ENCODE assay signal across 18 cellular contexts in genomic region chr18:74689251-74689650, GRCh38.
DNase-seq lines count a peak whose midpoint lies in the region; ATAC-seq, FAIRE-seq and TF ChIP-seq lines count a peak whose summit lies in the region.
"Had no signal": no experiment of that assay in that cellular context is flagged by ENCODE, and none has a peak within 500 bp of the region (broad histone marks: within the 10 kb centered on the region; RNA-seq: fewer than 3 reads in every experiment).

No MANE protein-coding gene starts in this region.

- TF ChIP-seq POLR2A in IMR-90 (IDR thresholded peaks at IDR 0.05; ENCODE audit: low read depth, low read length) (no peak), HepG2 (IDR thresholded peaks at IDR 0.05; ENCODE audit: insufficient read depth in 1 of 2, low read depth in 2 of 2, low read length in 2 of 2) (no peak)

- H3K4me2 ChIP-seq in IMR-90 (ENCODE audit: low read depth, low read length), result no peak overlapping the region
- no peak overlapping the region for H3K4me2 ChIP-seq in HepG2 (ENCODE audit: low read depth, low read length)

- no peak overlapping the region for H4K5ac ChIP-seq in IMR-90 (ENCODE audit: low read depth, low read length)

- dilution Hi-C loops in IMR-90 (cut with HindIII; ENCODE audit: low sequenced_read_pairs, unreplicated experiment), result no loop called here

- no peak overlapping the region for H4K91ac ChIP-seq in IMR-90 (ENCODE audit: insufficient read depth, low read depth, low read length)

- H3K4ac ChIP-seq in IMR-90 (ENCODE audit: low read depth, low read length), result no peak overlapping the region

- TF ChIP-seq EP300 in HepG2 (IDR thresholded peaks at IDR 0.05; ENCODE audit: low read depth in 2 of 2, low read length in 2 of 2), result no peak
- TF ChIP-seq EP300 in HepG2 (CRISPR knock-in tag; IDR thresholded peaks at IDR 0.05; ENCODE audit: borderline replicate concordance), result no peak

- TF ChIP-seq RAD21 in IMR-90 (IDR thresholded peaks at IDR 0.05; ENCODE audit: low read length), result no peak
- no peak for TF ChIP-seq RAD21 in HepG2 (CRISPR knock-in tag; IDR thresholded peaks at IDR 0.05)

- H3K14ac ChIP-seq in IMR-90 (replicated peaks; ENCODE audit: low read depth, low read length), result 0 out of 2 replicates have a peak overlapping the region, but pooled peaks have one; percentile 7

- POLR2A ChIA-PET in IMR-90 (lab: Charles Lee; ENCODE audit: unreplicated experiment), result no interaction called here
- POLR2A ChIA-PET in HepG2 (lab: Yijun Ruan, JAX), result no interaction called here

- H4K20me1 ChIP-seq in IMR-90 (ENCODE audit: insufficient read depth, low read length) (no peaks in the 10 kb centered on the region), HepG2 (ENCODE audit: insufficient read depth, low read length) (no peaks in the 10 kb centered on the region)

- in situ Hi-C loops in IMR-90 (cut with MboI; ENCODE audit: low sequenced_read_pairs), result no loop called here
- in situ Hi-C loops in HepG2 (cut with HindIII; ENCODE audit: extremely low pct_ligation_motif_present, low pct_unique_long_range_greater_than_20kb), result no loop called here

- H3K27ac ChIP-seq in IMR-90 (ENCODE audit: insufficient read depth, low read length) (no peak overlapping the region), HepG2 (ENCODE audit: extremely low read length, insufficient read depth, low read length) (no peak overlapping the region)
- H3K27ac ChIP-seq: left ventricle myocardium inferior had no signal

- H3K4me3 ChIP-seq in IMR-90 (ENCODE audit: insufficient read depth, low read depth, low read length), result no peak overlapping the region
- H3K4me3 ChIP-seq in choroid plexus epithelial cell (ENCODE audit: low read depth, low read length), result no peak overlapping the region
- H3K4me3 ChIP-seq in HepG2 (replicated peaks in 1 of 3; ENCODE audit: insufficient read depth in 1 of 3, low read depth in 2 of 3, low read length in 3 of 3), result no peak overlapping the region
- no peak overlapping the region for H3K4me3 ChIP-seq in BE2C (ENCODE audit: low read depth, low read length)
- H3K4me3 ChIP-seq: left ventricle myocardium inferior had no signal

- intact Hi-C loops in IMR-90 (cut with micrococcal nuclease) (no loop called here), HepG2 (cut with micrococcal nuclease; ENCODE audit: unreplicated experiment) (no loop called here)

- peaks cover 4% of the 10 kb centered on the region for H3K36me3 ChIP-seq in IMR-90 (ENCODE audit: control insufficient read depth, insufficient read depth, low read length)
- H3K36me3 ChIP-seq in HepG2 (replicated peaks in 1 of 2; ENCODE audit: control insufficient read depth in 1 of 2, insufficient read depth in 2 of 2, low read length in 2 of 2), result no peaks in the 10 kb centered on the region
- no peaks in the 10 kb centered on the region for H3K36me3 ChIP-seq in BE2C

- H2AK5ac ChIP-seq in IMR-90 (ENCODE audit: low read depth, low read length), result no peak overlapping the region

- H3K9ac ChIP-seq in IMR-90 (ENCODE audit: low read depth, low read length) (no peak overlapping the region), HepG2 (ENCODE audit: insufficient read depth, low read depth, low read length) (no peak overlapping the region)

- CTCF ChIA-PET in IMR-90 (lab: Yijun Ruan, JAX), result no interaction called here
- CTCF ChIA-PET in HepG2 (lab: Yijun Ruan, JAX; ENCODE audit: low intra/inter-chr PET ratio, low total read pairs), result no interaction called here

- no peak overlapping the region for H3K18ac ChIP-seq in IMR-90 (ENCODE audit: low read depth, low read length)

- H2BK120ac ChIP-seq in IMR-90 (ENCODE audit: low read depth, low read length), result no peak overlapping the region

- peaks cover 0 to 13% of the 10 kb centered on the region in 2 experiments; a peak in 2 of 4 replicates for H3K79me1 ChIP-seq in IMR-90 (ENCODE audit: low read depth in 1 of 2, low read length in 2 of 2)

- WGBS in IMR-90 (ENCODE audit: extremely low coverage in 2 of 2, insufficient read length in 1 of 2), 2 experiments, result no CpG with 5 or more reads among the region's 2 CpGs
- WGBS in HepG2 (ENCODE audit: low lambda C conversion rate), result 82% methylated on average over 2 of the region's 2 CpGs

- H3K9me3 ChIP-seq in IMR-90 (ENCODE audit: control insufficient read depth, insufficient read depth, low read length), result no peaks in the 10 kb centered on the region
- no peaks in the 10 kb centered on the region for H3K9me3 ChIP-seq in HepG2 (ENCODE audit: low read length)
- no peaks in the 10 kb centered on the region for H3K9me3 ChIP-seq in BE2C
- H3K9me3 ChIP-seq: left ventricle myocardium inferior had no signal

- H4K8ac ChIP-seq in IMR-90 (ENCODE audit: low read depth in 2 of 2, low read length in 2 of 2), result no peak overlapping the region

- no peaks in the 10 kb centered on the region for H3K79me2 ChIP-seq in HepG2 (ENCODE audit: insufficient read depth, low read length)

- TF ChIP-seq CTCF in AG09319 (IDR thresholded peaks at IDR 0.05; ENCODE audit: low read depth, low read length), result no peak
- no peak for TF ChIP-seq CTCF in IMR-90 (conservative IDR thresholded peaks at IDR 0.05; ENCODE audit: low read depth, low read length)
- TF ChIP-seq CTCF in choroid plexus epithelial cell (conservative IDR thresholded peaks at IDR 0.05; ENCODE audit: low read depth, low read length), result no peak
- TF ChIP-seq CTCF in HepG2 (CRISPR knock-in tag; IDR thresholded peaks at IDR 0.05), result no peak
- no peak for TF ChIP-seq CTCF in BE2C (IDR thresholded peaks at IDR 0.05; ENCODE audit: low read depth, low read length)

- FAIRE-seq in HepG2 (lab: Jason Lieb, UNC), result no peak
- FAIRE-seq: urothelium cell line had no signal

- no TSS peak for BruUV-seq in IMR-90 (replicated peaks; lab: Mats Ljungman, UMichigan)
- no TSS peak for BruUV-seq in HepG2 (replicated peaks; lab: Mats Ljungman, UMichigan)

- peaks cover 9% of the 10 kb centered on the region; the same call in 1 of the 2 replicates for H3K9me1 ChIP-seq in IMR-90 (ENCODE audit: insufficient read depth, low read length)

- ATAC-seq in IMR-90 (ENCODE audit: low read depth) (peak; percentile 65), GM18907 (IDR thresholded peaks at IDR 0.05; ENCODE audit: unreplicated experiment) (no peak), HepG2 (no peak)

- DNase-seq in AG09319 (ENCODE audit: extremely low read depth, low read depth) (peak; percentile 47), IMR-90 (peak; percentile 79), choroid plexus epithelial cell (ENCODE audit: low read depth) (peak; percentile 28), iris pigment epithelial cell (ENCODE audit: low read depth) (peak; percentile 66), NCI-H1092 (lab: John Stamatoyannopoulos, UW) (no peak), HepG2 (ENCODE audit: low spot score) (no peak), BE2C (no peak)
- DNase-seq: activated CD4-positive, alpha-beta T cell treated with anti-CD3 and anti-CD28 coated beads, Interleukin-2, amount 50 U/mL, for 4 hours; activated naive CD4-positive, alpha-beta T cell; CD8-positive, alpha-beta memory T cell; DMS79 treated with DMSO at 0.1 percent for 48 hours; left ventricle myocardium inferior; NCI-H1417; NCI-H69; Right ventricle myocardium superior; T-helper 1 cell had no signal

- H2BK5ac ChIP-seq in IMR-90 (ENCODE audit: low read depth, low read length, poor library complexity, severe bottlenecking), result no peak overlapping the region

- H3K4me1 ChIP-seq in IMR-90 (ENCODE audit: control insufficient read depth, insufficient read depth, low read length) (peaks cover 2% of the 10 kb centered on the region; the same call in 1 of the 2 replicates), HepG2 (ENCODE audit: insufficient read depth, low read length) (peaks cover 5% of the 10 kb centered on the region), BE2C (no peaks in the 10 kb centered on the region)
- H3K4me1 ChIP-seq: left ventricle myocardium inferior had no signal

- no peak overlapping the region for H3K23ac ChIP-seq in IMR-90 (ENCODE audit: low read depth, low read length)

- H2BK20ac ChIP-seq in IMR-90 (ENCODE audit: low read depth, low read length), result no peak overlapping the region

- H2AFZ ChIP-seq in IMR-90 (replicated peaks; ENCODE audit: low read length, poor library complexity), result no peak overlapping the region
- H2AFZ ChIP-seq in HepG2 (ENCODE audit: low read length), result no peak overlapping the region

- no peak overlapping the region for H3K56ac ChIP-seq in IMR-90 (ENCODE audit: extremely low read depth, insufficient read depth, low read length)

- H3K27me3 ChIP-seq in IMR-90 (ENCODE audit: control insufficient read depth, insufficient read depth, low read length) (no peaks in the 10 kb centered on the region), HepG2 (ENCODE audit: control insufficient read depth in 1 of 2, insufficient read depth in 2 of 2, low read length in 2 of 2) (no peaks in the 10 kb centered on the region), BE2C (no peaks in the 10 kb centered on the region)

- no peak overlapping the region for H2AK9ac ChIP-seq in IMR-90 (replicated peaks; ENCODE audit: low read depth, low read length, poor library complexity)

- H2BK15ac ChIP-seq in IMR-90 (ENCODE audit: low read depth, low read length), result no peak overlapping the region

TF ChIP-seq in IMR-90, 13 proteins besides CTCF, POLR2A, EP300 and RAD21 (continues in another document):
- TF ChIP-seq SMC3 (IDR thresholded peaks at IDR 0.05; ENCODE audit: low read depth, low read length) (no peak), BHLHE40 (IDR thresholded peaks at IDR 0.05; ENCODE audit: low read depth, low read length) (no peak), MAFK (IDR thresholded peaks at IDR 0.05; ENCODE audit: low read depth, low read length) (no peak)
- TF ChIP-seq, protein P1, sequence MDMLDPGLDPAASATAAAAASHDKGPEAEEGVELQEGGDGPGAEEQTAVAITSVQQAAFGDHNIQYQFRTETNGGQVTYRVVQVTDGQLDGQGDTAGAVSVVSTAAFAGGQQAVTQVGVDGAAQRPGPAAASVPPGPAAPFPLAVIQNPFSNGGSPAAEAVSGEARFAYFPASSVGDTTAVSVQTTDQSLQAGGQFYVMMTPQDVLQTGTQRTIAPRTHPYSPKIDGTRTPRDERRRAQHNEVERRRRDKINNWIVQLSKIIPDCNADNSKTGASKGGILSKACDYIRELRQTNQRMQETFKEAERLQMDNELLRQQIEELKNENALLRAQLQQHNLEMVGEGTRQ (IDR thresholded peaks at IDR 0.05; ENCODE audit: low read depth, low read length), result 0 out of 2 replicates have a peak, but pooled peaks have one; percentile 28

TF ChIP-seq in HepG2, 621 proteins besides CTCF, POLR2A, EP300 and RAD21 (continues in another document):
- no peak for TF ChIP-seq HHEX (CRISPR knock-in tag; IDR thresholded peaks at IDR 0.05)
- no peak for TF ChIP-seq NAIF1 (CRISPR knock-in tag; IDR thresholded peaks at IDR 0.05; ENCODE audit: borderline replicate concordance)
- TF ChIP-seq CBX5 (CRISPR knock-in tag; IDR thresholded peaks at IDR 0.05; ENCODE audit: borderline replicate concordance), result no peak
- no peak for TF ChIP-seq TBX2 (CRISPR knock-in tag; IDR thresholded peaks at IDR 0.05; ENCODE audit: borderline replicate concordance)
- TF ChIP-seq ETV6 (CRISPR knock-in tag; conservative IDR thresholded peaks at IDR 0.05), result no peak
- no peak for TF ChIP-seq NFIC (IDR thresholded peaks at IDR 0.05; ENCODE audit: low read length)
- TF ChIP-seq KDM3A (CRISPR knock-in tag; IDR thresholded peaks at IDR 0.05; ENCODE audit: low read depth), result no peak
- TF ChIP-seq ZNF562 (CRISPR knock-in tag; IDR thresholded peaks at IDR 0.05; ENCODE audit: borderline replicate concordance), result no peak
- TF ChIP-seq ZNF124 (CRISPR knock-in tag; IDR thresholded peaks at IDR 0.05), result no peak
- TF ChIP-seq ZNF724P (CRISPR knock-in tag; IDR thresholded peaks at IDR 0.05; ENCODE audit: borderline replicate concordance), result no peak

Comparison
In these comparisons a context has a peak if more than half of its experiments do, and no peak if none do; other contexts are left out.
1. DNase-seq: peak in AG09319 (single experiment), IMR-90 (single experiment), choroid plexus epithelial cell (single experiment) and iris pigment epithelial cell (single experiment); none in NCI-H1092 (single experiment), HepG2 (single experiment) and BE2C (single experiment).